In genomic region chr2:138942466-138942865, GRCh38 we compare ENCODE assay signal across 1 cellular context.
TF ChIP-seq lines count a peak whose summit lies in the region.

No MANE protein-coding gene starts in this region.

TF ChIP-seq in HepG2, 621 proteins besides CTCF, POLR2A, EP300 and RAD21 (continued from another document and continues in another):
- TF ChIP-seq FOXA3 (CRISPR knock-in tag; IDR thresholded peaks at IDR 0.05) (peak; percentile 90), TBX3 (IDR thresholded peaks at IDR 0.05; ENCODE audit: borderline replicate concordance) (no peak), SIN3B (IDR thresholded peaks at IDR 0.05; ENCODE audit: low read length) (no peak), SP140L (CRISPR knock-in tag; IDR thresholded peaks at IDR 0.05; ENCODE audit: borderline replicate concordance) (no peak), NKX3-1 (CRISPR knock-in tag; IDR thresholded peaks at IDR 0.05) (no peak), HIC2 (CRISPR knock-in tag; IDR thresholded peaks at IDR 0.05; ENCODE audit: low read depth) (no peak), RFXAP (CRISPR knock-in tag; IDR thresholded peaks at IDR 0.05; ENCODE audit: borderline replicate concordance) (no peak), ZFAT (CRISPR knock-in tag; conservative IDR thresholded peaks at IDR 0.05) (no peak), FOXO1 (CRISPR knock-in tag; IDR thresholded peaks at IDR 0.05) (peak; percentile 40; the same call in 1 of the 2 replicates), KLF16 (CRISPR knock-in tag; IDR thresholded peaks at IDR 0.05) (0 out of 4 replicates have a peak, but pooled peaks of 1 of the 2 experiments have one; percentile 31), ZNF768 (CRISPR knock-in tag; IDR thresholded peaks at IDR 0.05) (no peak), TFAP4 (IDR thresholded peaks at IDR 0.05; ENCODE audit: borderline replicate concordance, low read depth) (no peak), AGO2 (optimal IDR thresholded peaks at IDR 0.05; ENCODE audit: low read depth, low read length) (no peak), FOXK1 (CRISPR knock-in tag; IDR thresholded peaks at IDR 0.05; ENCODE audit: borderline replicate concordance, low read depth) (peak; percentile 77; the same call in 1 of the 2 replicates), RFX3 (CRISPR knock-in tag; IDR thresholded peaks at IDR 0.05) (no peak), ZNF12 (CRISPR knock-in tag; IDR thresholded peaks at IDR 0.05) (no peak; the same call in 1 of the 2 replicates), IKZF5 (CRISPR knock-in tag; IDR thresholded peaks at IDR 0.05) (0 out of 2 replicates have a peak, but pooled peaks have one; percentile 28), ZSCAN22 (CRISPR knock-in tag; IDR thresholded peaks at IDR 0.05) (no peak), ADNP (CRISPR knock-in tag; IDR thresholded peaks at IDR 0.05) (no peak), ZNF510 (CRISPR knock-in tag; IDR thresholded peaks at IDR 0.05; ENCODE audit: low read depth) (no peak), EED (CRISPR knock-in tag; IDR thresholded peaks at IDR 0.05) (no peak), ZNF652 (CRISPR knock-in tag; IDR thresholded peaks at IDR 0.05; ENCODE audit: borderline replicate concordance, low read depth) (no peak), ZNF431 (CRISPR knock-in tag; IDR thresholded peaks at IDR 0.05; ENCODE audit: borderline replicate concordance, low read depth) (no peak), ELF3 (CRISPR knock-in tag; IDR thresholded peaks at IDR 0.05) (peak; percentile 48; the same call in 1 of the 2 replicates), CBX5 (CRISPR knock-in tag; IDR thresholded peaks at IDR 0.05; ENCODE audit: borderline replicate concordance) (peak; percentile 21; the same call in 1 of the 2 replicates), CEBPB (IDR thresholded peaks at IDR 0.05; ENCODE audit: borderline replicate concordance, low read depth, low read length) (no peak), ZNF329 (CRISPR knock-in tag; IDR thresholded peaks at IDR 0.05; ENCODE audit: low read depth) (no peak), ZNF556 (CRISPR knock-in tag; IDR thresholded peaks at IDR 0.05; ENCODE audit: borderline replicate concordance) (no peak), ZNF724P (CRISPR knock-in tag; IDR thresholded peaks at IDR 0.05; ENCODE audit: borderline replicate concordance) (no peak), ZNF761 (CRISPR knock-in tag; conservative IDR thresholded peaks at IDR 0.05) (0 out of 2 replicates have a peak, but pooled peaks have one; percentile 43), SALL1 (CRISPR knock-in tag; IDR thresholded peaks at IDR 0.05) (peak; percentile 77; the same call in 1 of the 2 replicates), SMC3 (IDR thresholded peaks at IDR 0.05; ENCODE audit: low read length) (no peak), HOXA7 (CRISPR knock-in tag; IDR thresholded peaks at IDR 0.05) (no peak), ARNT2 (CRISPR knock-in tag; IDR thresholded peaks at IDR 0.05; ENCODE audit: low read depth) (no peak), IRF1 (CRISPR knock-in tag; IDR thresholded peaks at IDR 0.05; ENCODE audit: low read depth) (no peak), ZNF20 (CRISPR knock-in tag; IDR thresholded peaks at IDR 0.05) (no peak), SP5 (CRISPR knock-in tag; IDR thresholded peaks at IDR 0.05; ENCODE audit: borderline replicate concordance, low read depth) (peak; percentile 93), ZZZ3 (CRISPR knock-in tag; IDR thresholded peaks at IDR 0.05; ENCODE audit: borderline replicate concordance) (no peak; the same call in 1 of the 2 replicates), ERF (CRISPR knock-in tag; IDR thresholded peaks at IDR 0.05) (0 out of 2 replicates have a peak, but pooled peaks have one; percentile 36), ZNF326 (CRISPR knock-in tag; IDR thresholded peaks at IDR 0.05; ENCODE audit: borderline replicate concordance) (no peak), TCF12 (IDR thresholded peaks at IDR 0.05) (no peak), TCF12 (CRISPR knock-in tag; IDR thresholded peaks at IDR 0.05) (no peak), RXRA (CRISPR knock-in tag; IDR thresholded peaks at IDR 0.05) (no peak), KLF6 (CRISPR knock-in tag; IDR thresholded peaks at IDR 0.05) (no peak), SRSF1 (optimal IDR thresholded peaks at IDR 0.05; ENCODE audit: low read depth, low read length) (no peak), ZSCAN9 (CRISPR knock-in tag; IDR thresholded peaks at IDR 0.05; ENCODE audit: borderline replicate concordance) (no peak), ZC3H4 (CRISPR knock-in tag; IDR thresholded peaks at IDR 0.05; ENCODE audit: borderline replicate concordance) (no peak), CREB1 (IDR thresholded peaks at IDR 0.05) (no peak), CREB1 (CRISPR knock-in tag; IDR thresholded peaks at IDR 0.05) (no peak), MEIS1 (CRISPR knock-in tag; IDR thresholded peaks at IDR 0.05; ENCODE audit: borderline replicate concordance) (peak; percentile 68; the same call in 1 of the 2 replicates), MIXL1 (CRISPR knock-in tag; IDR thresholded peaks at IDR 0.05) (no peak), ZNF879 (CRISPR knock-in tag; IDR thresholded peaks at IDR 0.05) (no peak), TEAD3 (CRISPR knock-in tag; optimal IDR thresholded peaks at IDR 0.05; ENCODE audit: borderline replicate concordance) (no peak), FOXO4 (CRISPR knock-in tag; conservative IDR thresholded peaks at IDR 0.05) (0 out of 2 replicates have a peak, but pooled peaks have one; percentile 52), PAF1 (CRISPR knock-in tag; IDR thresholded peaks at IDR 0.05) (no peak), PAX8 (CRISPR knock-in tag; IDR thresholded peaks at IDR 0.05; ENCODE audit: borderline replicate concordance) (no peak), NCOA2 (CRISPR knock-in tag; IDR thresholded peaks at IDR 0.05) (peak; percentile 48), ZNF709 (CRISPR knock-in tag; IDR thresholded peaks at IDR 0.05) (no peak), ZNF792 (CRISPR knock-in tag; IDR thresholded peaks at IDR 0.05) (peak; percentile 23; the same call in 1 of the 2 replicates), ZNF274 (CRISPR knock-in tag; IDR thresholded peaks at IDR 0.05) (no peak), ZNF138 (CRISPR knock-in tag; IDR thresholded peaks at IDR 0.05; ENCODE audit: low read depth) (no peak)
- TF ChIP-seq, protein P1, sequence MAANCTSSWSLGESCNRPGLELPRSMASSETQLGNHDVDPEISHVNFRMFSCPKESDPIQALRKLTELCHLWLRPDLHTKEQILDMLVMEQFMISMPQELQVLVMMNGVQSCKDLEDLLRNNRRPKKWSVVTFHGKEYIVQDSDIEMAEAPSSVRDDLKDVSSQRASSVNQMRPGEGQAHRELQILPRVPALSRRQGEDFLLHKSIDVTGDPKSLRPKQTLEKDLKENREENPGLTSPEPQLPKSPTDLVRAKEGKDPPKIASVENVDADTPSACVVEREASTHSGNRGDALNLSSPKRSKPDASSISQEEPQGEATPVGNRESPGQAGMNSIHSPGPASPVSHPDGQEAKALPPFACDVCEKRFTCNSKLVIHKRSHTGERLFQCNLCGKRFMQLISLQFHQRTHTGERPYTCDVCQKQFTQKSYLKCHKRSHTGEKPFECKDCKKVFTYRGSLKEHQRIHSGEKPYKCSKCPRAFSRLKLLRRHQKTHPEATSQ (CRISPR knock-in tag; IDR thresholded peaks at IDR 0.05; ENCODE audit: borderline replicate concordance), result no peak
- TF ChIP-seq, protein P2, sequence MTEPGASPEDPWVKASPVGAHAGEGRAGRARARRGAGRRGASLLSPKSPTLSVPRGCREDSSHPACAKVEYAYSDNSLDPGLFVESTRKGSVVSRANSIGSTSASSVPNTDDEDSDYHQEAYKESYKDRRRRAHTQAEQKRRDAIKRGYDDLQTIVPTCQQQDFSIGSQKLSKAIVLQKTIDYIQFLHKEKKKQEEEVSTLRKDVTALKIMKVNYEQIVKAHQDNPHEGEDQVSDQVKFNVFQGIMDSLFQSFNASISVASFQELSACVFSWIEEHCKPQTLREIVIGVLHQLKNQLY (CRISPR knock-in tag; IDR thresholded peaks at IDR 0.05), result no peak
- TF ChIP-seq, protein P3, sequence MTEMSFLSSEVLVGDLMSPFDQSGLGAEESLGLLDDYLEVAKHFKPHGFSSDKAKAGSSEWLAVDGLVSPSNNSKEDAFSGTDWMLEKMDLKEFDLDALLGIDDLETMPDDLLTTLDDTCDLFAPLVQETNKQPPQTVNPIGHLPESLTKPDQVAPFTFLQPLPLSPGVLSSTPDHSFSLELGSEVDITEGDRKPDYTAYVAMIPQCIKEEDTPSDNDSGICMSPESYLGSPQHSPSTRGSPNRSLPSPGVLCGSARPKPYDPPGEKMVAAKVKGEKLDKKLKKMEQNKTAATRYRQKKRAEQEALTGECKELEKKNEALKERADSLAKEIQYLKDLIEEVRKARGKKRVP (CRISPR knock-in tag; IDR thresholded peaks at IDR 0.05), result no peak
- TF ChIP-seq, protein P4, sequence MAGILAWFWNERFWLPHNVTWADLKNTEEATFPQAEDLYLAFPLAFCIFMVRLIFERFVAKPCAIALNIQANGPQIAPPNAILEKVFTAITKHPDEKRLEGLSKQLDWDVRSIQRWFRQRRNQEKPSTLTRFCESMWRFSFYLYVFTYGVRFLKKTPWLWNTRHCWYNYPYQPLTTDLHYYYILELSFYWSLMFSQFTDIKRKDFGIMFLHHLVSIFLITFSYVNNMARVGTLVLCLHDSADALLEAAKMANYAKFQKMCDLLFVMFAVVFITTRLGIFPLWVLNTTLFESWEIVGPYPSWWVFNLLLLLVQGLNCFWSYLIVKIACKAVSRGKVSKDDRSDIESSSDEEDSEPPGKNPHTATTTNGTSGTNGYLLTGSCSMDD (CRISPR knock-in tag; IDR thresholded peaks at IDR 0.05), result no peak
- TF ChIP-seq, protein P5, sequence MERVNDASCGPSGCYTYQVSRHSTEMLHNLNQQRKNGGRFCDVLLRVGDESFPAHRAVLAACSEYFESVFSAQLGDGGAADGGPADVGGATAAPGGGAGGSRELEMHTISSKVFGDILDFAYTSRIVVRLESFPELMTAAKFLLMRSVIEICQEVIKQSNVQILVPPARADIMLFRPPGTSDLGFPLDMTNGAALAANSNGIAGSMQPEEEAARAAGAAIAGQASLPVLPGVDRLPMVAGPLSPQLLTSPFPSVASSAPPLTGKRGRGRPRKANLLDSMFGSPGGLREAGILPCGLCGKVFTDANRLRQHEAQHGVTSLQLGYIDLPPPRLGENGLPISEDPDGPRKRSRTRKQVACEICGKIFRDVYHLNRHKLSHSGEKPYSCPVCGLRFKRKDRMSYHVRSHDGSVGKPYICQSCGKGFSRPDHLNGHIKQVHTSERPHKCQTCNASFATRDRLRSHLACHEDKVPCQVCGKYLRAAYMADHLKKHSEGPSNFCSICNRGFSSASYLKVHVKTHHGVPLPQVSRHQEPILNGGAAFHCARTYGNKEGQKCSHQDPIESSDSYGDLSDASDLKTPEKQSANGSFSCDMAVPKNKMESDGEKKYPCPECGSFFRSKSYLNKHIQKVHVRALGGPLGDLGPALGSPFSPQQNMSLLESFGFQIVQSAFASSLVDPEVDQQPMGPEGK (CRISPR knock-in tag; IDR thresholded peaks at IDR 0.05), result peak; percentile 24; the same call in 1 of the 2 replicates
- TF ChIP-seq, protein P6, sequence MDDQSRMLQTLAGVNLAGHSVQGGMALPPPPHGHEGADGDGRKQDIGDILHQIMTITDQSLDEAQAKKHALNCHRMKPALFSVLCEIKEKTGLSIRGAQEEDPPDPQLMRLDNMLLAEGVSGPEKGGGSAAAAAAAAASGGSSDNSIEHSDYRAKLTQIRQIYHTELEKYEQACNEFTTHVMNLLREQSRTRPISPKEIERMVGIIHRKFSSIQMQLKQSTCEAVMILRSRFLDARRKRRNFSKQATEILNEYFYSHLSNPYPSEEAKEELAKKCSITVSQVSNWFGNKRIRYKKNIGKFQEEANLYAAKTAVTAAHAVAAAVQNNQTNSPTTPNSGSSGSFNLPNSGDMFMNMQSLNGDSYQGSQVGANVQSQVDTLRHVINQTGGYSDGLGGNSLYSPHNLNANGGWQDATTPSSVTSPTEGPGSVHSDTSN (CRISPR knock-in tag; IDR thresholded peaks at IDR 0.05; ENCODE audit: borderline replicate concordance), result no peak
